Comparison of ENCODE assay signal across 1 cellular context in genomic region chr17:31560836-31561235, GRCh38.
TF ChIP-seq lines count a peak whose summit lies in the region.

No MANE protein-coding gene starts in this region.

TF ChIP-seq in SK-N-SH treated with all-trans-retinoic acid at 6 μM for 48 hours, 23 proteins besides CTCF, POLR2A, EP300 and RAD21 (continued from another document):
- TF ChIP-seq PPARA (CRISPR knock-in tag; IDR thresholded peaks at IDR 0.05; ENCODE audit: borderline replicate concordance), result no peak
- no peak for TF ChIP-seq GLIS3 (CRISPR knock-in tag; IDR thresholded peaks at IDR 0.05)
- no peak for TF ChIP-seq ZNF565 (CRISPR knock-in tag; conservative IDR thresholded peaks at IDR 0.05; ENCODE audit: low read depth)
